In genomic region chr5:139689631-139690384, GRCh38 we compare ENCODE assay signal across 8 cellular contexts. TPM values are rescaled to one million over a fixed set of nuclear protein-coding genes. Genes with fewer than 3 reads are reported as not detected.
DNase-seq lines count a peak whose midpoint lies in the region; ATAC-seq and TF ChIP-seq lines count a peak whose summit lies in the region.

No MANE protein-coding gene starts in this region.

- no peaks in the 10 kb centered on the region for H3K36me3 Mint-ChIP-seq in activated naive CD4-positive, alpha-beta T cell treated with anti-CD3 and anti-CD28 coated beads, Interleukin-2, amount 50 U/mL, for 72 hours

- H3K79me2 ChIP-seq in parathyroid adenoma: no peaks in the 10 kb centered on the region

- peak; percentile 74 for TF ChIP-seq CTCF in parathyroid adenoma (IDR thresholded peaks at IDR 0.05)

- H3K9ac ChIP-seq in parathyroid adenoma: no peak overlapping the region

- no peaks in the 10 kb centered on the region for H3K27me3 ChIP-seq in parathyroid adenoma (ENCODE audit: control insufficient read depth, insufficient read depth, low read length)

- H3K27ac ChIP-seq in parathyroid adenoma: no peak overlapping the region

- no peak overlapping the region for H3K27ac Mint-ChIP-seq in activated naive CD4-positive, alpha-beta T cell treated with anti-CD3 and anti-CD28 coated beads, Interleukin-2, amount 50 U/mL, for 72 hours

- H3K4me2 ChIP-seq in parathyroid adenoma (ENCODE audit: low read length): peak overlapping the region; percentile 5

- H3K36me3 ChIP-seq in parathyroid adenoma (ENCODE audit: control insufficient read depth, insufficient read depth, low read length): no peaks in the 10 kb centered on the region

- no peak for DNase-seq in activated naive CD4-positive, alpha-beta T cell treated with anti-CD3 and anti-CD28 coated beads, Interleukin-2, amount 50 U/mL, for 72 hours (ENCODE audit: low spot score in 2 of 2)
- DNase-seq in activated naive CD4-positive, alpha-beta T cell treated with Interleukin-2 at 50 U/mL for 16 hours: no peak
- DNase-seq in RPMI8226: peak; percentile 41
- DNase-seq in fibroblast of peridontal ligament (ENCODE audit: extremely low read depth): peak; percentile 65
- no peak for DNase-seq in activated effector memory CD4-positive, alpha-beta T cell treated with Interleukin-2 at 50 U/mL for 16 hours

- H3K9me3 Mint-ChIP-seq in activated naive CD4-positive, alpha-beta T cell treated with anti-CD3 and anti-CD28 coated beads, Interleukin-2, amount 50 U/mL, for 72 hours: no peaks in the 10 kb centered on the region

- peaks cover 10% of the 10 kb centered on the region for H3K4me1 ChIP-seq in parathyroid adenoma

- peak; percentile 29 to 55 for ATAC-seq in activated naive CD4-positive, alpha-beta T cell treated with anti-CD3 and anti-CD28 coated beads, Interleukin-2, amount 50 U/mL, for 72 hours
- ATAC-seq in GM18870 (IDR thresholded peaks at IDR 0.05; ENCODE audit: unreplicated experiment) (no peak), GM21723 (IDR thresholded peaks at IDR 0.05; ENCODE audit: unreplicated experiment) (no peak)

- no peaks in the 10 kb centered on the region for H3K9me3 ChIP-seq in parathyroid adenoma (ENCODE audit: control insufficient read depth, low read length)

- H3K4me3 ChIP-seq in parathyroid adenoma (ENCODE audit: low read depth, low read length): no peak overlapping the region

- peak overlapping the region; percentile 1 for H2AFZ ChIP-seq in parathyroid adenoma

RNA-seq across cellular contexts. Expression of gene CXXC5, which starts 41.7 kb away (rescaled TPM):
- total RNA-seq in activated naive CD4-positive, alpha-beta T cell treated with anti-CD3 and anti-CD28 coated beads, Interleukin-2, amount 50 U/mL, for 72 hours: 1 to 10 TPM; 1.8 to 3.5 TPM

Comparison
In these comparisons a context has a peak if more than half of its experiments do, and no peak if none do; other contexts are left out.
1. ATAC-seq: peak in activated naive CD4-positive, alpha-beta T cell treated with anti-CD3 and anti-CD28 coated beads, Interleukin-2, amount 50 U/mL, for 72 hours (2 of 2); none in GM18870 (single experiment) and GM21723 (single experiment).
2. DNase-seq: peak in RPMI8226 (single experiment) and fibroblast of peridontal ligament (single experiment); none in activated naive CD4-positive, alpha-beta T cell treated with anti-CD3 and anti-CD28 coated beads, Interleukin-2, amount 50 U/mL, for 72 hours (0 of 2), activated naive CD4-positive, alpha-beta T cell treated with Interleukin-2 at 50 U/mL for 16 hours (single experiment) and activated effector memory CD4-positive, alpha-beta T cell treated with Interleukin-2 at 50 U/mL for 16 hours (single experiment).